ENCODE assay signal across 7 cellular contexts in genomic region chr22:42648017-42648367, GRCh38. TPM values are rescaled to one million over a fixed set of nuclear protein-coding genes. Genes with fewer than 3 reads are reported as not detected.
DNase-seq lines count a peak whose midpoint lies in the region; ATAC-seq lines count a peak whose summit lies in the region.

No MANE protein-coding gene starts in this region.

- peaks cover 24% of the 10 kb centered on the region for H3K4me1 ChIP-seq in HUES6 (ENCODE audit: control insufficient read depth, insufficient read depth, low read length)

- in situ Hi-C loops in G401 (cut with HindIII; ENCODE audit: low sequenced_read_pairs), result no loop called here

- peak overlapping the region; percentile 100 for H3K4me3 Mint-ChIP-seq in activated naive CD8-positive, alpha-beta T cell
- peak overlapping the region; percentile 80 to 97 for H3K4me3 Mint-ChIP-seq in stimulated activated naive CD8-positive, alpha-beta T cell treated with anti-CD3 and anti-CD28 coated beads, Interleukin-15, amount 100 ng/mL, for 72 hours

- H3K9ac ChIP-seq in HUES6 (ENCODE audit: low read length), result peak overlapping the region; percentile 72

- peak overlapping the region; percentile 99 for H3K27ac Mint-ChIP-seq in activated naive CD8-positive, alpha-beta T cell
- peak overlapping the region; percentile 19 to 38 for H3K27ac Mint-ChIP-seq in stimulated activated naive CD8-positive, alpha-beta T cell treated with anti-CD3 and anti-CD28 coated beads, Interleukin-15, amount 100 ng/mL, for 72 hours

- peak; percentile 6 for DNase-seq in iPS-NIHi11 (ENCODE audit: low spot score)
- DNase-seq in stimulated activated naive CD8-positive, alpha-beta T cell treated with anti-CD3 and anti-CD28 coated beads, Interleukin-15, amount 100 ng/mL, for 72 hours, result no peak
- no peak for DNase-seq in G401 (ENCODE audit: low spot score)

- peak overlapping the region; percentile 82 for H3K4me3 ChIP-seq in HUES6 (ENCODE audit: low read depth, low read length)

- H3K36me3 Mint-ChIP-seq in activated naive CD8-positive, alpha-beta T cell, result no peaks in the 10 kb centered on the region

- no peaks in the 10 kb centered on the region for H3K36me3 ChIP-seq in HUES6 (ENCODE audit: control insufficient read depth, insufficient read depth, low read length)

- H3K9me3 Mint-ChIP-seq in activated naive CD8-positive, alpha-beta T cell (ENCODE audit: low read depth), result no peaks in the 10 kb centered on the region
- no peaks in the 10 kb centered on the region for H3K9me3 Mint-ChIP-seq in stimulated activated naive CD8-positive, alpha-beta T cell treated with anti-CD3 and anti-CD28 coated beads, Interleukin-15, amount 100 ng/mL, for 72 hours

- H3K27me3 Mint-ChIP-seq in activated naive CD8-positive, alpha-beta T cell, result no peaks in the 10 kb centered on the region
- no peaks in the 10 kb centered on the region for H3K27me3 Mint-ChIP-seq in stimulated activated naive CD8-positive, alpha-beta T cell treated with anti-CD3 and anti-CD28 coated beads, Interleukin-15, amount 100 ng/mL, for 72 hours

- no peaks in the 10 kb centered on the region for H3K9me3 ChIP-seq in HUES6 (ENCODE audit: control insufficient read depth, insufficient read depth, low read depth, low read length)

- no peaks in the 10 kb centered on the region for H3K27me3 ChIP-seq in HUES6 (ENCODE audit: control insufficient read depth, insufficient read depth, low read length)

- no peak for ATAC-seq in stimulated activated naive CD8-positive, alpha-beta T cell treated with anti-CD3 and anti-CD28 coated beads, Interleukin-15, amount 100 ng/mL, for 72 hours
- ATAC-seq in GM21528 (IDR thresholded peaks at IDR 0.05; ENCODE audit: low FRiP score, unreplicated experiment), result no peak
- ATAC-seq in GM19455 (IDR thresholded peaks at IDR 0.05; ENCODE audit: unreplicated experiment), result no peak

- peaks cover 32% of the 10 kb centered on the region for H3K4me1 Mint-ChIP-seq in activated naive CD8-positive, alpha-beta T cell (ENCODE audit: low read depth)
- peaks cover 45% of the 10 kb centered on the region for H3K4me1 Mint-ChIP-seq in stimulated activated naive CD8-positive, alpha-beta T cell treated with anti-CD3 and anti-CD28 coated beads, Interleukin-15, amount 100 ng/mL, for 72 hours

- H3K27ac ChIP-seq in HUES6 (ENCODE audit: low read depth, low read length), result no peak overlapping the region

RNA-seq across cellular contexts. Expression of gene CYB5R3, which starts 1.2 kb away (rescaled TPM):
- 39.0 and 44.6 TPM in 2 replicates for total RNA-seq in G401 (2014; rRNA removed; shearing (Covaris generic))

RNA-seq across cellular contexts. Expression of gene ATP5MGL, which starts 7.6 kb away (rescaled TPM):
- not detected in 2 replicates for total RNA-seq in G401 (2014; rRNA removed; shearing (Covaris generic))

RNA-seq across cellular contexts. Expression of gene POLDIP3, which starts 33.3 kb away (rescaled TPM):
- total RNA-seq in G401 (2014; rRNA removed; shearing (Covaris generic)), result 11.1 and 14.7 TPM in 2 replicates
